In genomic region chr1:232805269-232806070, GRCh38 we compare ENCODE assay signal across 1 cellular context.
TF ChIP-seq lines count a peak whose summit lies in the region.

TSS of gene MAP10 (plus strand) at chr1:232805416. CDS start at chr1:232805450, 34 bp downstream.

TF ChIP-seq in K562, 482 proteins besides CTCF, POLR2A, EP300 and RAD21 (continued from another document and continues in another):
- TF ChIP-seq, protein P1, sequence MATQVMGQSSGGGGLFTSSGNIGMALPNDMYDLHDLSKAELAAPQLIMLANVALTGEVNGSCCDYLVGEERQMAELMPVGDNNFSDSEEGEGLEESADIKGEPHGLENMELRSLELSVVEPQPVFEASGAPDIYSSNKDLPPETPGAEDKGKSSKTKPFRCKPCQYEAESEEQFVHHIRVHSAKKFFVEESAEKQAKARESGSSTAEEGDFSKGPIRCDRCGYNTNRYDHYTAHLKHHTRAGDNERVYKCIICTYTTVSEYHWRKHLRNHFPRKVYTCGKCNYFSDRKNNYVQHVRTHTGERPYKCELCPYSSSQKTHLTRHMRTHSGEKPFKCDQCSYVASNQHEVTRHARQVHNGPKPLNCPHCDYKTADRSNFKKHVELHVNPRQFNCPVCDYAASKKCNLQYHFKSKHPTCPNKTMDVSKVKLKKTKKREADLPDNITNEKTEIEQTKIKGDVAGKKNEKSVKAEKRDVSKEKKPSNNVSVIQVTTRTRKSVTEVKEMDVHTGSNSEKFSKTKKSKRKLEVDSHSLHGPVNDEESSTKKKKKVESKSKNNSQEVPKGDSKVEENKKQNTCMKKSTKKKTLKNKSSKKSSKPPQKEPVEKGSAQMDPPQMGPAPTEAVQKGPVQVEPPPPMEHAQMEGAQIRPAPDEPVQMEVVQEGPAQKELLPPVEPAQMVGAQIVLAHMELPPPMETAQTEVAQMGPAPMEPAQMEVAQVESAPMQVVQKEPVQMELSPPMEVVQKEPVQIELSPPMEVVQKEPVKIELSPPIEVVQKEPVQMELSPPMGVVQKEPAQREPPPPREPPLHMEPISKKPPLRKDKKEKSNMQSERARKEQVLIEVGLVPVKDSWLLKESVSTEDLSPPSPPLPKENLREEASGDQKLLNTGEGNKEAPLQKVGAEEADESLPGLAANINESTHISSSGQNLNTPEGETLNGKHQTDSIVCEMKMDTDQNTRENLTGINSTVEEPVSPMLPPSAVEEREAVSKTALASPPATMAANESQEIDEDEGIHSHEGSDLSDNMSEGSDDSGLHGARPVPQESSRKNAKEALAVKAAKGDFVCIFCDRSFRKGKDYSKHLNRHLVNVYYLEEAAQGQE (CRISPR knock-in tag; IDR thresholded peaks at IDR 0.05; ENCODE audit: low read depth), result no peak
- TF ChIP-seq FOSL1 (tag; conservative IDR thresholded peaks at IDR 0.05) (no peak), RB1 (IDR thresholded peaks at IDR 0.05; ENCODE audit: low read depth) (no peak), ZBTB17 (CRISPR knock-in tag; IDR thresholded peaks at IDR 0.05) (no peak), ZNF780A (CRISPR knock-in tag; IDR thresholded peaks at IDR 0.05) (no peak), BCL6 (CRISPR knock-in tag; IDR thresholded peaks at IDR 0.05) (no peak), RFX5 (IDR thresholded peaks at IDR 0.05; ENCODE audit: low read depth, low read length) (no peak), SNIP1 (IDR thresholded peaks at IDR 0.05; ENCODE audit: low read depth) (no peak), TOE1 (IDR thresholded peaks at IDR 0.05; ENCODE audit: borderline replicate concordance) (no peak), TOE1 (CRISPR knock-in tag; IDR thresholded peaks at IDR 0.05; ENCODE audit: borderline replicate concordance, low read depth) (no peak), ZNF766 (CRISPR knock-in tag; conservative IDR thresholded peaks at IDR 0.05) (no peak), PYGO2 (tag; IDR thresholded peaks at IDR 0.05) (no peak), E2F3 (CRISPR knock-in tag; IDR thresholded peaks at IDR 0.05) (0 out of 2 replicates have a peak, but pooled peaks have one; percentile 42), MAZ (CRISPR knock-in tag; conservative IDR thresholded peaks at IDR 0.05 in 1 of 2, IDR thresholded peaks at IDR 0.05 in 1 of 2) (peak; percentile 14 to 47; a peak in 1 of 4 replicates), ADNP (tag; IDR thresholded peaks at IDR 0.05) (no peak), SMC3 (conservative IDR thresholded peaks at IDR 0.05; ENCODE audit: insufficient read depth, low read depth, low read length) (no peak), FOXP1 (CRISPR knock-in tag; IDR thresholded peaks at IDR 0.05) (no peak), OTX1 (CRISPR knock-in tag; IDR thresholded peaks at IDR 0.05) (0 out of 2 replicates have a peak, but pooled peaks have one; percentile 52), ZNF75A (CRISPR knock-in tag; IDR thresholded peaks at IDR 0.05) (no peak), ZSCAN29 (IDR thresholded peaks at IDR 0.05) (no peak), TFE3 (CRISPR knock-in tag; IDR thresholded peaks at IDR 0.05) (no peak), NCOA1 (IDR thresholded peaks at IDR 0.05; ENCODE audit: low read depth) (no peak), ZBTB5 (IDR thresholded peaks at IDR 0.05) (no peak), ZNF561 (CRISPR knock-in tag; conservative IDR thresholded peaks at IDR 0.05) (no peak), MYNN (IDR thresholded peaks at IDR 0.05) (no peak), MYNN (CRISPR knock-in tag; IDR thresholded peaks at IDR 0.05) (no peak), MYBL2 (IDR thresholded peaks at IDR 0.05; ENCODE audit: low read depth) (no peak), MYBL2 (CRISPR knock-in tag; IDR thresholded peaks at IDR 0.05; ENCODE audit: borderline replicate concordance) (no peak), MAX (CRISPR knock-in tag; IDR thresholded peaks at IDR 0.05) (no peak), ZNF717 (CRISPR knock-in tag; IDR thresholded peaks at IDR 0.05) (no peak), HDAC2 (IDR thresholded peaks at IDR 0.05) (no peak), ATF1 (CRISPR knock-in tag; IDR thresholded peaks at IDR 0.05) (no peak), ATF1 (tag; IDR thresholded peaks at IDR 0.05) (peak; percentile 46; the same call in 1 of the 2 replicates), ESRRA (IDR thresholded peaks at IDR 0.05; ENCODE audit: borderline replicate concordance, low read depth) (no peak), NR2C2 (CRISPR knock-in tag; IDR thresholded peaks at IDR 0.05) (no peak), NR2C2 (tag; IDR thresholded peaks at IDR 0.05) (no peak), TCFL5 (CRISPR knock-in tag; conservative IDR thresholded peaks at IDR 0.05) (no peak), EHMT2 (IDR thresholded peaks at IDR 0.05) (no peak), PCBP1 (IDR thresholded peaks at IDR 0.05; ENCODE audit: low read depth, low read length, poor library complexity, severe bottlenecking) (peak; percentile 39), MIER1 (IDR thresholded peaks at IDR 0.05; ENCODE audit: low read depth) (no peak), POLR2H (tag; IDR thresholded peaks at IDR 0.05; ENCODE audit: low read depth) (no peak), HOMEZ (CRISPR knock-in tag; IDR thresholded peaks at IDR 0.05) (no peak; the same call in 1 of the 2 replicates), MTA1 (IDR thresholded peaks at IDR 0.05; ENCODE audit: borderline replicate concordance) (no peak)
- TF ChIP-seq, protein P2, sequence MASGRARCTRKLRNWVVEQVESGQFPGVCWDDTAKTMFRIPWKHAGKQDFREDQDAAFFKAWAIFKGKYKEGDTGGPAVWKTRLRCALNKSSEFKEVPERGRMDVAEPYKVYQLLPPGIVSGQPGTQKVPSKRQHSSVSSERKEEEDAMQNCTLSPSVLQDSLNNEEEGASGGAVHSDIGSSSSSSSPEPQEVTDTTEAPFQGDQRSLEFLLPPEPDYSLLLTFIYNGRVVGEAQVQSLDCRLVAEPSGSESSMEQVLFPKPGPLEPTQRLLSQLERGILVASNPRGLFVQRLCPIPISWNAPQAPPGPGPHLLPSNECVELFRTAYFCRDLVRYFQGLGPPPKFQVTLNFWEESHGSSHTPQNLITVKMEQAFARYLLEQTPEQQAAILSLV (tag; IDR thresholded peaks at IDR 0.05), result no peak
- TF ChIP-seq, protein P3, sequence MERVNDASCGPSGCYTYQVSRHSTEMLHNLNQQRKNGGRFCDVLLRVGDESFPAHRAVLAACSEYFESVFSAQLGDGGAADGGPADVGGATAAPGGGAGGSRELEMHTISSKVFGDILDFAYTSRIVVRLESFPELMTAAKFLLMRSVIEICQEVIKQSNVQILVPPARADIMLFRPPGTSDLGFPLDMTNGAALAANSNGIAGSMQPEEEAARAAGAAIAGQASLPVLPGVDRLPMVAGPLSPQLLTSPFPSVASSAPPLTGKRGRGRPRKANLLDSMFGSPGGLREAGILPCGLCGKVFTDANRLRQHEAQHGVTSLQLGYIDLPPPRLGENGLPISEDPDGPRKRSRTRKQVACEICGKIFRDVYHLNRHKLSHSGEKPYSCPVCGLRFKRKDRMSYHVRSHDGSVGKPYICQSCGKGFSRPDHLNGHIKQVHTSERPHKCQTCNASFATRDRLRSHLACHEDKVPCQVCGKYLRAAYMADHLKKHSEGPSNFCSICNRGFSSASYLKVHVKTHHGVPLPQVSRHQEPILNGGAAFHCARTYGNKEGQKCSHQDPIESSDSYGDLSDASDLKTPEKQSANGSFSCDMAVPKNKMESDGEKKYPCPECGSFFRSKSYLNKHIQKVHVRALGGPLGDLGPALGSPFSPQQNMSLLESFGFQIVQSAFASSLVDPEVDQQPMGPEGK (CRISPR knock-in tag; IDR thresholded peaks at IDR 0.05; ENCODE audit: borderline replicate concordance), result no peak
- TF ChIP-seq, protein P4, sequence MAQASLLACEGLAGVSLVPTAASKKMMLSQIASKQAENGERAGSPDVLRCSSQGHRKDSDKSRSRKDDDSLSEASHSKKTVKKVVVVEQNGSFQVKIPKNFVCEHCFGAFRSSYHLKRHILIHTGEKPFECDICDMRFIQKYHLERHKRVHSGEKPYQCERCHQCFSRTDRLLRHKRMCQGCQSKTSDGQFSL (CRISPR knock-in tag; IDR thresholded peaks at IDR 0.05), result no peak
- TF ChIP-seq, protein P4 (tag; IDR thresholded peaks at IDR 0.05), result no peak
- TF ChIP-seq, protein P5, sequence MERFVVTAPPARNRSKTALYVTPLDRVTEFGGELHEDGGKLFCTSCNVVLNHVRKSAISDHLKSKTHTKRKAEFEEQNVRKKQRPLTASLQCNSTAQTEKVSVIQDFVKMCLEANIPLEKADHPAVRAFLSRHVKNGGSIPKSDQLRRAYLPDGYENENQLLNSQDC (CRISPR knock-in tag; IDR thresholded peaks at IDR 0.05), result no peak
- TF ChIP-seq, protein P6, sequence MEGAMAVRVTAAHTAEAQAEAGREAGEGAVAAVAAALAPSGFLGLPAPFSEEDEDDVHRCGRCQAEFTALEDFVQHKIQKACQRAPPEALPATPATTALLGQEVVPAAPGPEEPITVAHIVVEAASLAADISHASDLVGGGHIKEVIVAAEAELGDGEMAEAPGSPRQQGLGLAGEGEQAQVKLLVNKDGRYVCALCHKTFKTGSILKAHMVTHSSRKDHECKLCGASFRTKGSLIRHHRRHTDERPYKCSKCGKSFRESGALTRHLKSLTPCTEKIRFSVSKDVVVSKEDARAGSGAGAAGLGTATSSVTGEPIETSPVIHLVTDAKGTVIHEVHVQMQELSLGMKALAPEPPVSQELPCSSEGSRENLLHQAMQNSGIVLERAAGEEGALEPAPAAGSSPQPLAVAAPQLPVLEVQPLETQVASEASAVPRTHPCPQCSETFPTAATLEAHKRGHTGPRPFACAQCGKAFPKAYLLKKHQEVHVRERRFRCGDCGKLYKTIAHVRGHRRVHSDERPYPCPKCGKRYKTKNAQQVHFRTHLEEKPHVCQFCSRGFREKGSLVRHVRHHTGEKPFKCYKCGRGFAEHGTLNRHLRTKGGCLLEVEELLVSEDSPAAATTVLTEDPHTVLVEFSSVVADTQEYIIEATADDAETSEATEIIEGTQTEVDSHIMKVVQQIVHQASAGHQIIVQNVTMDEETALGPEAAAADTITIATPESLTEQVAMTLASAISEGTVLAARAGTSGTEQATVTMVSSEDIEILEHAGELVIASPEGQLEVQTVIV (CRISPR knock-in tag; IDR thresholded peaks at IDR 0.05; ENCODE audit: borderline replicate concordance), result 0 out of 2 replicates have a peak, but pooled peaks have one; percentile 45
- TF ChIP-seq, protein P7, sequence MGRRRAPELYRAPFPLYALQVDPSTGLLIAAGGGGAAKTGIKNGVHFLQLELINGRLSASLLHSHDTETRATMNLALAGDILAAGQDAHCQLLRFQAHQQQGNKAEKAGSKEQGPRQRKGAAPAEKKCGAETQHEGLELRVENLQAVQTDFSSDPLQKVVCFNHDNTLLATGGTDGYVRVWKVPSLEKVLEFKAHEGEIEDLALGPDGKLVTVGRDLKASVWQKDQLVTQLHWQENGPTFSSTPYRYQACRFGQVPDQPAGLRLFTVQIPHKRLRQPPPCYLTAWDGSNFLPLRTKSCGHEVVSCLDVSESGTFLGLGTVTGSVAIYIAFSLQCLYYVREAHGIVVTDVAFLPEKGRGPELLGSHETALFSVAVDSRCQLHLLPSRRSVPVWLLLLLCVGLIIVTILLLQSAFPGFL (CRISPR knock-in tag; IDR thresholded peaks at IDR 0.05), result no peak
- TF ChIP-seq, protein P8, sequence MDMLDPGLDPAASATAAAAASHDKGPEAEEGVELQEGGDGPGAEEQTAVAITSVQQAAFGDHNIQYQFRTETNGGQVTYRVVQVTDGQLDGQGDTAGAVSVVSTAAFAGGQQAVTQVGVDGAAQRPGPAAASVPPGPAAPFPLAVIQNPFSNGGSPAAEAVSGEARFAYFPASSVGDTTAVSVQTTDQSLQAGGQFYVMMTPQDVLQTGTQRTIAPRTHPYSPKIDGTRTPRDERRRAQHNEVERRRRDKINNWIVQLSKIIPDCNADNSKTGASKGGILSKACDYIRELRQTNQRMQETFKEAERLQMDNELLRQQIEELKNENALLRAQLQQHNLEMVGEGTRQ (CRISPR knock-in tag; IDR thresholded peaks at IDR 0.05), result no peak
